Comparison of ENCODE assay signal across 18 cellular contexts in the genomic region with DNA sequence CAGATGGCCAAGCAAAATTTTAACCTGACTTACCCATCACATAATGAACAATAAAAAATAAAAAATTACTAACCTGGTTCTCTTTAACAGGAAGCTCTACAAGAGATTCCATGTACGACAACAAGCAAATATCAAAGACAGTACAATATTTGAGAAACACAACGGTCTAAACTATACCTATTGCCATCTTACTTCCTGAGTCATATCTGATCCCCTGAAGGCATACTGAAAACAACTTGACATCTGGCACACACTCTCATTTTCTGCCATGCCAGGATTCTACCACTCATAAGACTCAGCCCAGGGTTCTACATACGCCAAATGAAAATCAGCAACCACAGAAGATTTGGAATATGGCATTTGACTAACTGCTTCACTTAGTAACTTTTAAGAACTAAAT. TPM values are rescaled to one million over a fixed set of nuclear protein-coding genes. Genes with fewer than 3 reads are reported as not detected.
DNase-seq lines count a peak whose midpoint lies in the region; ATAC-seq and TF ChIP-seq lines count a peak whose summit lies in the region.
"Had no signal": no experiment of that assay in that cellular context is flagged by ENCODE, and none has a peak within 500 bp of the region (broad histone marks: within the 10 kb centered on the region; RNA-seq: fewer than 3 reads in every experiment).

No MANE protein-coding gene starts in this region.

- H3K27me3 ChIP-seq in CD8-positive, alpha-beta T cell (ENCODE audit: insufficient read depth, low read length) = no peaks in the 10 kb centered on the region
- H3K27me3 ChIP-seq in foreskin keratinocyte = no peaks in the 10 kb centered on the region
- H3K27me3 ChIP-seq: heart right ventricle, right atrium auricular region had no signal

- H3K27me3 Mint-ChIP-seq in CD8-positive, alpha-beta T cell (ENCODE audit: low read depth) = no peaks in the 10 kb centered on the region
- H3K27me3 Mint-ChIP-seq in T-helper 2 cell treated with Interferon-gamma antibody and Interleukin-4, amounts not matched to agents 5 μg/mL and 100 μg/mL, for 36 hours (ENCODE audit: low read depth) = no peaks in the 10 kb centered on the region
- H3K27me3 Mint-ChIP-seq in stimulated activated memory B cell treated with anti-CD40 and anti-IgM and Interleukin-4, amounts not matched to agents 10 μg/mL and 1 μg/mL and 100 μg/mL, for 72 hours = no peaks in the 10 kb centered on the region
- H3K27me3 Mint-ChIP-seq: stimulated activated naive B cell treated with anti-CD40 and anti-IgM and Interleukin-4, amounts not matched to agents 10 μg/mL and 1 μg/mL and 100 μg/mL, for 72 hours had no signal

- POLR2A ChIA-PET in CD8-positive, alpha-beta T cell (lab: Charles Lee) = interaction anchor here (0.7 to 1.7 kb wide), 6 partner anchors 9 to 568 kb away, joined by 3 to 12 read pairs (median 4); partner anchors contain the start of gene RPL27A

- no peaks in the 10 kb centered on the region for H3K36me3 ChIP-seq in CD8-positive, alpha-beta T cell (ENCODE audit: insufficient read depth, low read length)
- H3K36me3 ChIP-seq: right atrium auricular region had no signal

- H3K4me3 ChIP-seq in CD8-positive, alpha-beta T cell (ENCODE audit: low read depth, low read length) = no peak overlapping the region
- no peak overlapping the region for H3K4me3 ChIP-seq in GM12865 (ENCODE audit: low read depth, low read length)
- H3K4me3 ChIP-seq: heart right ventricle, right atrium auricular region had no signal

- peak overlapping the region; percentile 47 for H3K4me3 Mint-ChIP-seq in CD8-positive, alpha-beta T cell
- H3K4me3 Mint-ChIP-seq in T-helper 2 cell treated with Interferon-gamma antibody and Interleukin-4, amounts not matched to agents 5 μg/mL and 100 μg/mL, for 36 hours = peak overlapping the region; percentile 78
- no peak overlapping the region for H3K4me3 Mint-ChIP-seq in stimulated activated memory B cell treated with anti-CD40 and anti-IgM and Interleukin-4, amounts not matched to agents 10 μg/mL and 1 μg/mL and 100 μg/mL, for 72 hours
- H3K4me3 Mint-ChIP-seq: CD14-positive monocyte; stimulated activated naive B cell treated with anti-CD40 and anti-IgM and Interleukin-4, amounts not matched to agents 10 μg/mL and 1 μg/mL and 100 μg/mL, for 72 hours had no signal

- intact Hi-C loops in CD8-positive, alpha-beta T cell (cut with DNase I, micrococcal nuclease) = loop anchor here in 1 of 2 experiments (2.0 kb wide), 3 partner anchors 13 to 63 kb away; partner anchors contain the start of genes DENND5A and TMEM41B

- peak overlapping the region; percentile 23 for H3K27ac ChIP-seq in CD8-positive, alpha-beta T cell (ENCODE audit: low read depth, low read length)
- H3K27ac ChIP-seq in foreskin keratinocyte = no peak overlapping the region
- H3K27ac ChIP-seq: right atrium auricular region had no signal

- H3K9me3 Mint-ChIP-seq in CD8-positive, alpha-beta T cell = no peaks in the 10 kb centered on the region
- no peaks in the 10 kb centered on the region for H3K9me3 Mint-ChIP-seq in T-helper 2 cell treated with Interferon-gamma antibody and Interleukin-4, amounts not matched to agents 5 μg/mL and 100 μg/mL, for 36 hours
- H3K9me3 Mint-ChIP-seq in stimulated activated memory B cell treated with anti-CD40 and anti-IgM and Interleukin-4, amounts not matched to agents 10 μg/mL and 1 μg/mL and 100 μg/mL, for 72 hours = no peaks in the 10 kb centered on the region
- H3K9me3 Mint-ChIP-seq: CD14-positive monocyte; stimulated activated naive B cell treated with anti-CD40 and anti-IgM and Interleukin-4, amounts not matched to agents 10 μg/mL and 1 μg/mL and 100 μg/mL, for 72 hours had no signal

- DNase-seq in CD8-positive, alpha-beta T cell = no peak
- DNase-seq in GM12865 (ENCODE audit: low read depth) = peak; percentile 34
- no peak for DNase-seq in T-helper 2 cell treated with Interferon-gamma antibody and Interleukin-4, amounts not matched to agents 5 μg/mL and 100 μg/mL, for 36 hours (ENCODE audit: low spot score)
- peak; percentile 41 to 81 for DNase-seq in foreskin keratinocyte
- no peak for DNase-seq in NCI-H82 (lab: John Stamatoyannopoulos, UW)
- DNase-seq in kidney tubule cell (ENCODE audit: low spot score) = no peak
- no peak for DNase-seq in NCI-H345 (lab: John Stamatoyannopoulos, UW)
- DNase-seq: activated CD4-positive, CD25-positive, alpha-beta regulatory T cell treated with anti-CD3 and anti-CD28 coated beads, Interleukin-2, amount 50 U/mL, for 72 hours; activated gamma-delta T cell; central memory CD4-positive, alpha-beta T cell; left colon; MV-4-11; stimulated activated CD4-positive, alpha-beta T cell treated with anti-CD3 and anti-CD28 coated beads, Interleukin-4, amount 100 ng/mL, for 24 hours; stimulated activated naive B cell treated with anti-CD40 and anti-IgM and Interleukin-4, amounts not matched to agents 10 μg/mL and 1 μg/mL and 100 μg/mL, for 72 hours had no signal

- H3K27ac Mint-ChIP-seq in CD8-positive, alpha-beta T cell = peak overlapping the region; percentile 80
- H3K27ac Mint-ChIP-seq in T-helper 2 cell treated with Interferon-gamma antibody and Interleukin-4, amounts not matched to agents 5 μg/mL and 100 μg/mL, for 36 hours = peak overlapping the region; percentile 57
- no peak overlapping the region for H3K27ac Mint-ChIP-seq in stimulated activated memory B cell treated with anti-CD40 and anti-IgM and Interleukin-4, amounts not matched to agents 10 μg/mL and 1 μg/mL and 100 μg/mL, for 72 hours
- H3K27ac Mint-ChIP-seq: stimulated activated naive B cell treated with anti-CD40 and anti-IgM and Interleukin-4, amounts not matched to agents 10 μg/mL and 1 μg/mL and 100 μg/mL, for 72 hours had no signal

- H3K4me1 Mint-ChIP-seq in CD8-positive, alpha-beta T cell (ENCODE audit: low read depth) = peaks cover 59% of the 10 kb centered on the region
- H3K4me1 Mint-ChIP-seq in T-helper 2 cell treated with Interferon-gamma antibody and Interleukin-4, amounts not matched to agents 5 μg/mL and 100 μg/mL, for 36 hours (ENCODE audit: low read depth) = peaks cover 54% of the 10 kb centered on the region
- H3K4me1 Mint-ChIP-seq in stimulated activated memory B cell treated with anti-CD40 and anti-IgM and Interleukin-4, amounts not matched to agents 10 μg/mL and 1 μg/mL and 100 μg/mL, for 72 hours = peaks cover 20% of the 10 kb centered on the region

- CTCF ChIA-PET in CD8-positive, alpha-beta T cell (lab: Charles Lee) = interaction anchor here (0.7 kb wide), 1 partner anchor 10 kb away, joined by 3 read pairs; no protein-coding TSS in a partner anchor

- H3K36me3 Mint-ChIP-seq in CD8-positive, alpha-beta T cell = peaks cover 11% of the 10 kb centered on the region
- H3K36me3 Mint-ChIP-seq in T-helper 2 cell treated with Interferon-gamma antibody and Interleukin-4, amounts not matched to agents 5 μg/mL and 100 μg/mL, for 36 hours (ENCODE audit: low read depth) = peaks cover 16% of the 10 kb centered on the region
- H3K36me3 Mint-ChIP-seq in stimulated activated memory B cell treated with anti-CD40 and anti-IgM and Interleukin-4, amounts not matched to agents 10 μg/mL and 1 μg/mL and 100 μg/mL, for 72 hours = no peaks in the 10 kb centered on the region

- peaks cover 64% of the 10 kb centered on the region for H3K4me1 ChIP-seq in CD8-positive, alpha-beta T cell (ENCODE audit: insufficient read depth, low read length)
- peaks cover 8% of the 10 kb centered on the region for H3K4me1 ChIP-seq in foreskin keratinocyte

- no peak for TF ChIP-seq CTCF in CD8-positive, alpha-beta T cell (IDR thresholded peaks at IDR 0.05)
- TF ChIP-seq CTCF in GM12865 (IDR thresholded peaks at IDR 0.05; ENCODE audit: insufficient read depth, low read depth, low read length, missing control alignments) (no peak), foreskin keratinocyte (conservative IDR thresholded peaks at IDR 0.05) (no peak)

- peak; percentile 19 for ATAC-seq in CD8-positive, alpha-beta T cell
- ATAC-seq in foreskin keratinocyte = peak; percentile 89
- no peak for ATAC-seq in stimulated activated memory B cell treated with anti-CD40 and anti-IgM and Interleukin-4, amounts not matched to agents 10 μg/mL and 1 μg/mL and 100 μg/mL, for 72 hours
- ATAC-seq: heart right ventricle; left colon; stimulated activated naive B cell treated with anti-CD40 and anti-IgM and Interleukin-4, amounts not matched to agents 10 μg/mL and 1 μg/mL and 100 μg/mL, for 72 hours had no signal

- no peaks in the 10 kb centered on the region for H3K9me3 ChIP-seq in CD8-positive, alpha-beta T cell (ENCODE audit: low read length)
- H3K9me3 ChIP-seq: heart right ventricle, right atrium auricular region had no signal

RNA-seq across cellular contexts. Expression of gene DENND5A, which starts 13.8 kb away (rescaled TPM):
- total RNA-seq in CD8-positive, alpha-beta T cell = 10 to 100 TPM; 78.8 to 81.7 TPM
- 33.1 and 37.6 TPM in 2 replicates for total RNA-seq in foreskin keratinocyte
- 16.2 and 19.9 TPM in 2 replicates for polyA plus RNA-seq in foreskin keratinocyte

Comparison
In these comparisons a context has a peak if more than half of its experiments do, and no peak if none do; other contexts are left out.
1. DNase-seq: peak in GM12865 (single experiment) and foreskin keratinocyte (2 of 2); none in CD8-positive, alpha-beta T cell (0 of 7), T-helper 2 cell treated with Interferon-gamma antibody and Interleukin-4, amounts not matched to agents 5 μg/mL and 100 μg/mL, for 36 hours (single experiment), NCI-H82 (single experiment), kidney tubule cell (single experiment) and NCI-H345 (single experiment).